32 cellular contexts compared by ENCODE assay signal in the genomic region with DNA sequence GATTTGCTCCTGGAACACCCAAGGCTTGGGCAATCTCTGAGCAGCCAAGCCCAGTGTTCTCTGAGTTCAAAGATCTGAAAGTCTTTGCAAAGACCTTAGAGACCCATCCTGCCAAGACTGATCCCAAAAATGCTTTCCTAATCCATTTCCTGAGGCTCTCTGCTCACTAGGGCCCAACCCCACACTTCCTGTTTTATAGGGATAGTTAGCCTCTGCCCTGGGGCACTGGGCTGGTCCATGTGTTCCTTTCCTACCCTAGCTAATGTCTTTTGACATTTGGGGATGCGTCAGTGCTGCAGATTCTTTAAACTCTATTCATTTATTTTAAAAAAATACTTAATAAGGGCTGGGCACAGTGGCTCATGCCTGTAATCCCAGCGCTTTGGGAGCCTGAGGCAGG.
DNase-seq lines count a peak whose midpoint lies in the region; FAIRE-seq and TF ChIP-seq lines count a peak whose summit lies in the region.
"Had no signal": no experiment of that assay in that cellular context is flagged by ENCODE, and none has a peak within 500 bp of the region (broad histone marks: within the 10 kb centered on the region; RNA-seq: fewer than 3 reads in every experiment).

No MANE protein-coding gene starts in this region.

- POLR2A ChIA-PET in BJ (lab: Charles Lee): no interaction called here

- TF ChIP-seq CTCF in BJ (IDR thresholded peaks at IDR 0.05; ENCODE audit: insufficient read depth, low read depth, low read length) (no peak), keratinocyte (optimal IDR thresholded peaks at IDR 0.05 in 1 of 3, IDR thresholded peaks at IDR 0.05 in 1 of 3, conservative IDR thresholded peaks at IDR 0.05 in 1 of 3; ENCODE audit: extremely low read depth in 1 of 3, insufficient read depth in 2 of 3, low read length in 3 of 3) (no peak)

- no peaks in the 10 kb centered on the region for H3K79me2 ChIP-seq in Karpas-422 (ENCODE audit: low read length)
- H3K79me2 ChIP-seq in keratinocyte (ENCODE audit: control insufficient read depth, insufficient read depth, low read length): no peaks in the 10 kb centered on the region
- H3K79me2 ChIP-seq: parathyroid adenoma had no signal

- H4K20me1 ChIP-seq in Karpas-422 (ENCODE audit: insufficient read depth, low read depth, low read length) (no peaks in the 10 kb centered on the region), keratinocyte (ENCODE audit: control insufficient read depth, extremely low read depth, insufficient read depth, low read length) (no peaks in the 10 kb centered on the region)
- H4K20me1 ChIP-seq: BLaER1 treated with 17β-estradiol and CSF1 and Interleukin-3, amounts not matched to agents 10 nM and 100 nM had no signal

- DNase-seq in BJ (ENCODE audit: low read depth) (peak; percentile 76), Karpas-422 (no peak), adipocyte (ENCODE audit: low read depth) (peak; percentile 82), keratinocyte (ENCODE audit: low read depth, low spot score) (peak; percentile 66), Ammon's horn (ENCODE audit: low spot score) (no peak), pons (ENCODE audit: low spot score) (no peak), NCI-H510A treated with DMSO at 0.1 percent for 48 hours (lab: John Stamatoyannopoulos, UW) (no peak)
- no peak for DNase-seq in stimulated activated CD4-positive, alpha-beta T cell treated with anti-CD3 and anti-CD28 coated beads, Interleukin-4, amount 100 ng/mL, for 1 hour
- DNase-seq: activated CD4-positive, alpha-beta T cell treated with anti-CD3 and anti-CD28 coated beads for 36 hours; activated naive CD4-positive, alpha-beta T cell treated with anti-CD3 and anti-CD28 coated beads, Interleukin-2, amount 50 U/mL, for 16 hours; amygdala; brain microvascular endothelial cell; cerebellar nuclear complex; DMS153; GOT3; head of caudate nucleus; KBM-7; left ventricle myocardium inferior; NCI-H1417 treated with DMSO at 0.1 percent for 48 hours; NCI-H2081 treated with DMSO at 0.1 percent for 48 hours; NCI-H2227 treated with DMSO at 0.1 percent for 48 hours; right cardiac atrium; SHP77; stimulated activated CD4-positive, alpha-beta T cell treated with anti-CD3 and anti-CD28 coated beads, Interleukin-2, amount 100 ng/mL, for 24 hours; stomach; uterus had no signal

- H3K9me3 ChIP-seq in Karpas-422 (ENCODE audit: low read length): no peaks in the 10 kb centered on the region; the same call in 1 of the 2 replicates
- H3K9me3 ChIP-seq in adipocyte (ENCODE audit: control insufficient read depth, low read length): no peaks in the 10 kb centered on the region
- H3K9me3 ChIP-seq in keratinocyte (ENCODE audit: control insufficient read depth, low read depth, low read length): no peaks in the 10 kb centered on the region
- H3K9me3 ChIP-seq: left ventricle myocardium inferior, uterus had no signal

- H3K4me3 ChIP-seq in BJ (ENCODE audit: low read depth, low read length) (no peak overlapping the region), Karpas-422 (ENCODE audit: low read length) (no peak overlapping the region), adipocyte (ENCODE audit: low read length) (no peak overlapping the region), keratinocyte (ENCODE audit: control insufficient read depth in 2 of 3, extremely low read depth in 1 of 3, insufficient read depth in 2 of 3, low read depth in 1 of 3, low read length in 3 of 3) (peak overlapping the region in 1 of 3 experiments; percentile 2)
- H3K4me3 ChIP-seq: BLaER1 treated with 17β-estradiol and CSF1 and Interleukin-3, amounts not matched to agents 10 nM and 100 nM; left ventricle myocardium inferior; neural progenitor cell; stomach; uterus had no signal

- peaks cover 14% of the 10 kb centered on the region for H3K4me1 ChIP-seq in Karpas-422 (ENCODE audit: low read length)
- no peaks in the 10 kb centered on the region for H3K4me1 ChIP-seq in adipocyte (ENCODE audit: control insufficient read depth, insufficient read depth, low read length)
- H3K4me1 ChIP-seq in keratinocyte (ENCODE audit: control insufficient read depth, extremely low read depth, insufficient read depth, low read length): peaks cover 17% of the 10 kb centered on the region
- H3K4me1 ChIP-seq: BLaER1 treated with 17β-estradiol and CSF1 and Interleukin-3, amounts not matched to agents 10 nM and 100 nM; left ventricle myocardium inferior; parathyroid adenoma; stomach; uterus had no signal

- FAIRE-seq in keratinocyte (lab: Jason Lieb, UNC): no peak
- FAIRE-seq: endothelial cell of umbilical vein, G401.6, islet of Langerhans had no signal

- H3K9ac ChIP-seq in Karpas-422 (ENCODE audit: low read length) (no peak overlapping the region), adipocyte (ENCODE audit: low read length) (no peak overlapping the region), keratinocyte (ENCODE audit: control insufficient read depth, extremely low read depth, insufficient read depth, low read length) (no peak overlapping the region)
- H3K9ac ChIP-seq: BLaER1 treated with 17β-estradiol and CSF1 and Interleukin-3, amounts not matched to agents 10 nM and 100 nM; neural progenitor cell; parathyroid adenoma had no signal

- no peaks in the 10 kb centered on the region for H3K36me3 ChIP-seq in BJ (ENCODE audit: control insufficient read depth, insufficient read depth, low read length)
- no peaks in the 10 kb centered on the region; the same call in 1 of the 2 replicates for H3K36me3 ChIP-seq in Karpas-422 (ENCODE audit: insufficient read depth, low read length)
- H3K36me3 ChIP-seq in adipocyte (ENCODE audit: control insufficient read depth, insufficient read depth, low read length, severe bottlenecking): no peaks in the 10 kb centered on the region
- no peaks in the 10 kb centered on the region for H3K36me3 ChIP-seq in keratinocyte (ENCODE audit: control insufficient read depth in 2 of 2, extremely low read depth in 1 of 2, insufficient read depth in 2 of 2, low read length in 2 of 2)
- H3K36me3 ChIP-seq: BLaER1 treated with 17β-estradiol and CSF1 and Interleukin-3, amounts not matched to agents 10 nM and 100 nM; brain microvascular endothelial cell; left ventricle myocardium inferior; neural progenitor cell; stomach; uterus had no signal

- dilution Hi-C loops in keratinocyte (cut with MboI; ENCODE audit: extremely low pct_ligation_motif_present, low sequenced_read_pairs): no loop called here

- no peaks in the 10 kb centered on the region for H3K27me3 ChIP-seq in BJ (ENCODE audit: control insufficient read depth, insufficient read depth, low read length)
- no peaks in the 10 kb centered on the region for H3K27me3 ChIP-seq in Karpas-422 (ENCODE audit: low read length)
- no peaks in the 10 kb centered on the region for H3K27me3 ChIP-seq in adipocyte (replicated peaks; ENCODE audit: control insufficient read depth, insufficient read depth, low read length)
- H3K27me3 ChIP-seq in keratinocyte (ENCODE audit: control insufficient read depth, extremely low read depth, insufficient read depth, low read length): no peaks in the 10 kb centered on the region
- H3K27me3 ChIP-seq: BLaER1 treated with 17β-estradiol and CSF1 and Interleukin-3, amounts not matched to agents 10 nM and 100 nM; brain microvascular endothelial cell; neural progenitor cell; stomach; uterus had no signal

- H3K4me2 ChIP-seq in Karpas-422 (ENCODE audit: low read depth, low read length, poor library complexity, severe bottlenecking) (no peak overlapping the region), keratinocyte (ENCODE audit: control insufficient read depth, extremely low read depth, insufficient read depth, low read depth, low read length) (peak overlapping the region; percentile 23)
- H3K4me2 ChIP-seq: BLaER1 treated with 17β-estradiol and CSF1 and Interleukin-3, amounts not matched to agents 10 nM and 100 nM; neural progenitor cell had no signal

- H2AFZ ChIP-seq in Karpas-422 (ENCODE audit: low read length): 0 out of 2 replicates have a peak overlapping the region, but pooled peaks have one; percentile 7
- no peak overlapping the region for H2AFZ ChIP-seq in keratinocyte (ENCODE audit: control insufficient read depth, low read length)
- H2AFZ ChIP-seq: neural progenitor cell, parathyroid adenoma had no signal

- CTCF ChIA-PET in BJ (lab: Yijun Ruan, JAX): interaction anchor here (0.6 to 0.9 kb wide), 2 partner anchors 47 to 64 kb away, joined by 3 read pairs; no protein-coding TSS in a partner anchor

- H3K9me1 ChIP-seq in keratinocyte (ENCODE audit: control insufficient read depth, extremely low read depth, insufficient read depth, low read length): no peaks in the 10 kb centered on the region

- no peak overlapping the region for H3K27ac ChIP-seq in Karpas-422 (ENCODE audit: low read length)
- peak overlapping the region; percentile 40 for H3K27ac ChIP-seq in keratinocyte (ENCODE audit: control insufficient read depth, insufficient read depth, low read length)
- H3K27ac ChIP-seq: BLaER1 treated with 17β-estradiol and CSF1 and Interleukin-3, amounts not matched to agents 10 nM and 100 nM; brain microvascular endothelial cell; left ventricle myocardium inferior; neural progenitor cell; parathyroid adenoma; stomach; uterus had no signal

- H3K9me2 ChIP-seq in Karpas-422 (replicated peaks; ENCODE audit: insufficient read depth, low read length): no peaks in the 10 kb centered on the region

Comparison
In these comparisons a context has a peak if more than half of its experiments do, and no peak if none do; other contexts are left out.
1. DNase-seq: peak in BJ (single experiment), adipocyte (single experiment) and keratinocyte (single experiment); none in Karpas-422 (single experiment), stimulated activated CD4-positive, alpha-beta T cell treated with anti-CD3 and anti-CD28 coated beads, Interleukin-4, amount 100 ng/mL, for 1 hour (single experiment), Ammon's horn (single experiment), pons (single experiment) and NCI-H510A treated with DMSO at 0.1 percent for 48 hours (single experiment).